Comparison of ENCODE assay signal across 1 cellular context in the genomic region with DNA sequence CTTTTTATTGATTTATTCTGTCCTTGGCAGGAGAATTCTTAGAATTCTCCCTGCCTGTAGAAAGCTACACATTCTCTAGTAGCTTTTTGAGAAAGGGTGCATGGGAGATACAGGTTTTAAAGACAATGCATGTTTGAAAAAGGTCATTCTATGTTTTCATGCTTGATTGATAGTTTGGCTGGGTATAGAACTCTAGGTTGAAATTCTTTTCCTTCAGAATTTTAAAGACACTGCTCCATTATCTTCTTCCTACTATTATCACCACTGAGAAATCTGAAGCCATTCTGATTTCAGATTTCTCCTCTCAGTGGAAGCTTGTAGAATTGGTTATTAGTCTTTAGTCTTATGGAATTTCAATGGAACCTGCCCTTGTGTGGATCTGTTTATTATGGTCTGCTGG.
TF ChIP-seq lines count a peak whose summit lies in the region.

No MANE protein-coding gene starts in this region.

TF ChIP-seq in HepG2, 621 proteins besides CTCF, POLR2A, EP300 and RAD21:
- TF ChIP-seq ZFP1 (CRISPR knock-in tag; IDR thresholded peaks at IDR 0.05): peak; percentile 89; the same call in 1 of the 2 replicates
- TF ChIP-seq HNF4A (CRISPR knock-in tag; IDR thresholded peaks at IDR 0.05): no peak
- no peak for TF ChIP-seq SOX5 (CRISPR knock-in tag; IDR thresholded peaks at IDR 0.05; ENCODE audit: borderline replicate concordance)
- TF ChIP-seq, protein P1, sequence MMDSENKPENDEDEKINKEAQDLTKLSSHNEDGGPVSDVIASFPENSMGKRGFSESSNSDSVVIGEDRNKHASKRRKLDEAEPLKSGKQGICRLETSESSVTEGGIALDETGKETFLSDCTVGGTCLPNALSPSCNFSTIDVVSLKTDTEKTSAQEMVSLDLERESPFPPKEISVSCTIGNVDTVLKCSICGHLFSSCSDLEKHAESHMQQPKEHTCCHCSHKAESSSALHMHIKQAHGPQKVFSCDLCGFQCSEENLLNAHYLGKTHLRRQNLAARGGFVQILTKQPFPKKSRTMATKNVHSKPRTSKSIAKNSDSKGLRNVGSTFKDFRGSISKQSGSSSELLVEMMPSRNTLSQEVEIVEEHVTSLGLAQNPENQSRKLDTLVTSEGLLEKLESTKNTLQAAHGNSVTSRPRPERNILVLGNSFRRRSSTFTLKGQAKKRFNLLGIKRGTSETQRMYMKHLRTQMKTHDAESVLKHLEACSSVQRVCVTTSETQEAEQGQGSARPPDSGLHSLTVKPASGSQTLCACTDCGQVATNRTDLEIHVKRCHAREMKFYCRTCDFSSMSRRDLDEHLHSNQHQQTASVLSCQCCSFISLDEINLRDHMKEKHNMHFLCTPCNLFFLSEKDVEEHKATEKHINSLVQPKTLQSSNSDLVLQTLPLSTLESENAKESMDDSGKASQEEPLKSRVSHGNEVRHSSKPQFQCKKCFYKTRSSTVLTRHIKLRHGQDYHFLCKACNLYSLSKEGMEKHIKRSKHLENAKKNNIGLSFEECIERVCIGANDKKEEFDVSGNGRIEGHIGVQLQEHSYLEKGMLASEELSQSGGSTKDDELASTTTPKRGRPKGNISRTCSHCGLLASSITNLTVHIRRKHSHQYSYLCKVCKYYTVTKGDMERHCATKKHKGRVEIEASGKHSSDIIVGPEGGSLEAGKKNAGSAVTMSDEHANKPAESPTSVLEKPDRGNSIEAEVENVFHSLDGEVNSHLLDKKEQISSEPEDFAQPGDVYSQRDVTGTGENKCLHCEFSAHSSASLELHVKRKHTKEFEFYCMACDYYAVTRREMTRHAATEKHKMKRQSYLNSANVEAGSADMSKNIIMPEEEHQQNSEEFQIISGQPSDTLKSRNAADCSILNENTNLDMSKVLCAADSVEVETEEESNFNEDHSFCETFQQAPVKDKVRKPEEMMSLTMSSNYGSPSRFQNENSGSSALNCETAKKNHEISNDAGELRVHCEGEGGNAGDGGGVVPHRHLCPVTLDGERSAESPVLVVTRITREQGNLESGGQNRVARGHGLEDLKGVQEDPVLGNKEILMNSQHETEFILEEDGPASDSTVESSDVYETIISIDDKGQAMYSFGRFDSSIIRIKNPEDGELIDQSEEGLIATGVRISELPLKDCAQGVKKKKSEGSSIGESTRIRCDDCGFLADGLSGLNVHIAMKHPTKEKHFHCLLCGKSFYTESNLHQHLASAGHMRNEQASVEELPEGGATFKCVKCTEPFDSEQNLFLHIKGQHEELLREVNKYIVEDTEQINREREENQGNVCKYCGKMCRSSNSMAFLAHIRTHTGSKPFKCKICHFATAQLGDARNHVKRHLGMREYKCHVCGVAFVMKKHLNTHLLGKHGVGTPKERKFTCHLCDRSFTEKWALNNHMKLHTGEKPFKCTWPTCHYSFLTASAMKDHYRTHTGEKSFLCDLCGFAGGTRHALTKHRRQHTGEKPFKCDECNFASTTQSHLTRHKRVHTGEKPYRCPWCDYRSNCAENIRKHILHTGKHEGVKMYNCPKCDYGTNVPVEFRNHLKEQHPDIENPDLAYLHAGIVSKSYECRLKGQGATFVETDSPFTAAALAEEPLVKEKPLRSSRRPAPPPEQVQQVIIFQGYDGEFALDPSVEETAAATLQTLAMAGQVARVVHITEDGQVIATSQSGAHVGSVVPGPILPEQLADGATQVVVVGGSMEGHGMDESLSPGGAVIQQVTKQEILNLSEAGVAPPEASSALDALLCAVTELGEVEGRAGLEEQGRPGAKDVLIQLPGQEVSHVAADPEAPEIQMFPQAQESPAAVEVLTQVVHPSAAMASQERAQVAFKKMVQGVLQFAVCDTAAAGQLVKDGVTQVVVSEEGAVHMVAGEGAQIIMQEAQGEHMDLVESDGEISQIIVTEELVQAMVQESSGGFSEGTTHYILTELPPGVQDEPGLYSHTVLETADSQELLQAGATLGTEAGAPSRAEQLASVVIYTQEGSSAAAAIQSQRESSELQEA (CRISPR knock-in tag; IDR thresholded peaks at IDR 0.05; ENCODE audit: not compliant biosample characterization): no peak
TF ChIP-seq in HepG2: peak in this region for 1.
